Comparison of ENCODE assay signal across 21 cellular contexts in the genomic region with DNA sequence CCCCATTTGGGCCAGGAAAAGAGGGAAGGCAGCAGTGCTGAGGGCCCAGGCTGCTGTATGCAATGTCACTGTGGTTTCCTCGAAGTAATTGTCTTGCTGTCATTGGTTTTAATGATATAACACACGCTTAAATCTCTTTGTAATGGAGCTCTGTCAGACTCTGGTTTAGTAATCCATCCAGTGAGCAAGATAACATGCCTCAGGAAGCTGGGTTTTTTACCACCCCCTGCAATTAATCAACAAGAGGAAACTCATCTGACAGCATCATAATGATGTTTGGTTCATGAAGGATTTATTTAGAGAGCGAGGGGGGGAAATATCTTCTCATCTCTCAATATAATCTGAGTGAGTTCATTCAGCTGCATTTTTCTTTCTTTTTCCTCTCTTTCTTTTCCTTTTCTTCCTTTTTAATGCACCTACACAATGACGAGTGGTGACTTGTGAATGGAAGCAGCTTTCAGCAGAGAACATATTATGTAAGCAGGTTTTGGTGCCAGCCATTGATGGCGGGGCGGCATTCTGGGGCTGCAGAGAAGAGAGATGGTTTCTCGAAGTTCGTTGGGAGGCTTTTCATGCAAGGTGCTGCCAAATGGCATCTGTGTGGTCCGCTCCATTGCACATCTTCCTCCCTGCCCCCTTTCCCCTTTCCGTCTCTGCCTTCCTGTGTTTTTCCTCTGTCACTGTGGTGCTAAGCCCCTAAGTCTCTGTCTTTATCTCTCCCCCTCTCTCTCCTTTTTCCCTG. TPM values are rescaled to one million over a fixed set of nuclear protein-coding genes. Genes with fewer than 3 reads are reported as not detected.
A peak's percentile ranks its signal among the peaks of the same experiment; 100 is the strongest.
DNase-seq lines count a peak whose midpoint lies in the region; ATAC-seq and TF ChIP-seq lines count a peak whose summit lies in the region.
"Had no signal": no experiment of that assay in that cellular context is flagged by ENCODE, and none has a peak within 500 bp of the region (broad histone marks: within the 10 kb centered on the region; RNA-seq: fewer than 3 reads in every experiment).

No MANE protein-coding gene starts in this region.

- TF ChIP-seq CTCF in fibroblast of pulmonary artery (IDR thresholded peaks at IDR 0.05; ENCODE audit: low read length, missing control alignments), result no peak
- no peak for TF ChIP-seq CTCF in MCF 10A (IDR thresholded peaks at IDR 0.05; ENCODE audit: unreplicated experiment)

- no peak overlapping the region for H3K4me3 ChIP-seq in fibroblast of pulmonary artery (replicated peaks; ENCODE audit: low read depth, low read length)
- H3K4me3 ChIP-seq: PC-9 had no signal

- ATAC-seq in HG02571 (IDR thresholded peaks at IDR 0.05; ENCODE audit: unreplicated experiment), result no peak
- ATAC-seq in naive thymus-derived CD8-positive, alpha-beta T cell, result no peak
- ATAC-seq: activated T-cell treated with anti-CD3 and anti-CD28 coated beads, Interleukin-2, amount 50 U/mL, for 72 hours; natural killer cell; stimulated activated naive CD8-positive, alpha-beta T cell treated with anti-CD3 and anti-CD28 coated beads, Interleukin-15, amount 100 ng/mL, for 72 hours had no signal

- CTCF ChIA-PET in MCF 10A (lab: Yijun Ruan, JAX), result no interaction called here

- intact Hi-C loops in MCF 10A (cut with micrococcal nuclease), result no loop called here

- H3K27me3 Mint-ChIP-seq in MCF 10A (ENCODE audit: insufficient read depth, unreplicated experiment), result peaks cover 51% of the 10 kb centered on the region
- H3K27me3 Mint-ChIP-seq in naive thymus-derived CD8-positive, alpha-beta T cell, result peaks cover 24 to 76% (median 60%) of the 10 kb centered on the region in 5 donors

- H3K36me3 Mint-ChIP-seq in MCF 10A (ENCODE audit: insufficient read depth, unreplicated experiment), result no peaks in the 10 kb centered on the region
- no peaks in the 10 kb centered on the region for H3K36me3 Mint-ChIP-seq in naive thymus-derived CD8-positive, alpha-beta T cell
- H3K36me3 Mint-ChIP-seq: activated CD4-positive, alpha-beta memory T cell treated with anti-CD3 and anti-CD28 coated beads for 36 hours; activated naive CD8-positive, alpha-beta T cell treated with anti-CD3 and anti-CD28 coated beads, Interleukin-2, amount 10 ng/mL, durations not matched to agents 7 days and 5 days; CD4-positive, CD25-positive, alpha-beta regulatory T cell; natural killer cell had no signal

- H3K27ac Mint-ChIP-seq in MCF 10A (ENCODE audit: low read depth, unreplicated experiment), result no peak overlapping the region
- peak overlapping the region in 1 of 10 donors; percentile 9 for H3K27ac Mint-ChIP-seq in naive thymus-derived CD8-positive, alpha-beta T cell
- H3K27ac Mint-ChIP-seq: activated CD4-positive, alpha-beta memory T cell treated with anti-CD3 and anti-CD28 coated beads for 36 hours; activated naive CD8-positive, alpha-beta T cell treated with anti-CD3 and anti-CD28 coated beads, Interleukin-2, amount 10 ng/mL, durations not matched to agents 7 days and 5 days; activated T-cell treated with anti-CD3 and anti-CD28 coated beads, Interleukin-2, amount 50 U/mL, for 72 hours; CD4-positive, CD25-positive, alpha-beta regulatory T cell; natural killer cell; stimulated activated naive CD8-positive, alpha-beta T cell treated with anti-CD3 and anti-CD28 coated beads, Interleukin-15, amount 100 ng/mL, for 72 hours had no signal

- H3K4me3 Mint-ChIP-seq in MCF 10A (ENCODE audit: unreplicated experiment), result no peak overlapping the region
- H3K4me3 Mint-ChIP-seq in naive thymus-derived CD8-positive, alpha-beta T cell, result peak overlapping the region in 1 of 10 donors; percentile 18
- H3K4me3 Mint-ChIP-seq: activated CD4-positive, alpha-beta memory T cell treated with anti-CD3 and anti-CD28 coated beads for 36 hours; activated naive CD8-positive, alpha-beta T cell treated with anti-CD3 and anti-CD28 coated beads, Interleukin-2, amount 10 ng/mL, durations not matched to agents 7 days and 5 days; activated T-cell treated with anti-CD3 and anti-CD28 coated beads, Interleukin-2, amount 50 U/mL, for 72 hours; CD4-positive, CD25-positive, alpha-beta regulatory T cell; natural killer cell; stimulated activated naive CD8-positive, alpha-beta T cell treated with anti-CD3 and anti-CD28 coated beads, Interleukin-15, amount 100 ng/mL, for 72 hours had no signal

- no peaks in the 10 kb centered on the region for H3K4me1 Mint-ChIP-seq in MCF 10A (ENCODE audit: insufficient read depth, unreplicated experiment)
- H3K4me1 Mint-ChIP-seq in naive thymus-derived CD8-positive, alpha-beta T cell, result peaks cover 6 to 13% (median 11%) of the 10 kb centered on the region in 4 donors
- H3K4me1 Mint-ChIP-seq: activated naive CD8-positive, alpha-beta T cell treated with anti-CD3 and anti-CD28 coated beads, Interleukin-2, amount 10 ng/mL, durations not matched to agents 7 days and 5 days; stimulated activated naive CD8-positive, alpha-beta T cell treated with anti-CD3 and anti-CD28 coated beads, Interleukin-15, amount 100 ng/mL, for 72 hours had no signal

- no peaks in the 10 kb centered on the region for H3K9me3 Mint-ChIP-seq in MCF 10A (ENCODE audit: unreplicated experiment)
- H3K9me3 Mint-ChIP-seq in naive thymus-derived CD8-positive, alpha-beta T cell, result no peaks in the 10 kb centered on the region
- H3K9me3 Mint-ChIP-seq: activated CD4-positive, alpha-beta memory T cell treated with anti-CD3 and anti-CD28 coated beads for 36 hours; activated naive CD8-positive, alpha-beta T cell treated with anti-CD3 and anti-CD28 coated beads, Interleukin-2, amount 10 ng/mL, durations not matched to agents 7 days and 5 days; activated T-cell treated with anti-CD3 and anti-CD28 coated beads, Interleukin-2, amount 50 U/mL, for 72 hours; natural killer cell; stimulated activated naive CD8-positive, alpha-beta T cell treated with anti-CD3 and anti-CD28 coated beads, Interleukin-15, amount 100 ng/mL, for 72 hours had no signal

- no TSS peak for BruUV-seq in MCF 10A (replicated peaks; lab: Mats Ljungman, UMichigan)

- DNase-seq in NCI-H2227 treated with DMSO at 0.1 percent for 48 hours (lab: John Stamatoyannopoulos, UW) (peak; percentile 16), NCI-H2227 (lab: John Stamatoyannopoulos, UW; ENCODE audit: unreplicated experiment) (no peak), OCI-M1 (lab: John Stamatoyannopoulos, UW) (peak; percentile 83), fibroblast of pulmonary artery (ENCODE audit: low read depth) (peak; percentile 0), putamen (ENCODE audit: low spot score) (peak; percentile 22), MCF 10A (ENCODE audit: unreplicated experiment) (no peak)
- no peak for DNase-seq in naive thymus-derived CD8-positive, alpha-beta T cell
- DNase-seq: activated CD4-positive, alpha-beta memory T cell treated with anti-CD3 and anti-CD28 coated beads for 36 hours; activated naive CD8-positive, alpha-beta T cell treated with anti-CD3 and anti-CD28 coated beads, Interleukin-2, amount 10 ng/mL, durations not matched to agents 7 days and 5 days; activated T-cell treated with anti-CD3 and anti-CD28 coated beads, Interleukin-2, amount 50 U/mL, for 72 hours; CD4-positive, CD25-positive, alpha-beta regulatory T cell; DMS79 treated with DMSO at 0.1 percent for 48 hours; foreskin fibroblast; natural killer cell; NCI-H1105; NCI-H510A treated with DMSO at 0.1 percent for 48 hours; PC-9; stimulated activated naive CD8-positive, alpha-beta T cell treated with anti-CD3 and anti-CD28 coated beads, Interleukin-15, amount 100 ng/mL, for 72 hours had no signal

- POLR2A ChIA-PET in MCF 10A (lab: Yijun Ruan, JAX), result no interaction called here
- POLR2A ChIA-PET in naive thymus-derived CD8-positive, alpha-beta T cell (lab: Charles Lee), result no interaction called here

RNA-seq across cellular contexts. Expression of a gene that starts 6.6 kb away (rescaled TPM):
- total RNA-seq in MCF 10A (2022), result not detected in 2 replicates
- not detected for total RNA-seq in naive thymus-derived CD8-positive, alpha-beta T cell
- not detected for polyA plus RNA-seq in naive thymus-derived CD8-positive, alpha-beta T cell
- total RNA-seq: activated CD4-positive, alpha-beta memory T cell treated with anti-CD3 and anti-CD28 coated beads for 36 hours; activated naive CD8-positive, alpha-beta T cell treated with anti-CD3 and anti-CD28 coated beads, Interleukin-2, amount 10 ng/mL, durations not matched to agents 7 days and 5 days; activated T-cell treated with anti-CD3 and anti-CD28 coated beads, Interleukin-2, amount 50 U/mL, for 72 hours; CD4-positive, CD25-positive, alpha-beta regulatory T cell; lower leg skin; PC-9; renal cortical epithelial cell had no signal
- polyA plus RNA-seq: CD4-positive, CD25-positive, alpha-beta regulatory T cell had no signal

Comparison
In these comparisons a context has a peak if more than half of its experiments do, and no peak if none do; other contexts are left out.
1. DNase-seq: peak in NCI-H2227 treated with DMSO at 0.1 percent for 48 hours (single experiment), OCI-M1 (single experiment), fibroblast of pulmonary artery (single experiment) and putamen (single experiment); none in NCI-H2227 (single experiment), MCF 10A (single experiment) and naive thymus-derived CD8-positive, alpha-beta T cell (0 of 10).